2 cellular contexts compared by ENCODE assay signal in the genomic region with DNA sequence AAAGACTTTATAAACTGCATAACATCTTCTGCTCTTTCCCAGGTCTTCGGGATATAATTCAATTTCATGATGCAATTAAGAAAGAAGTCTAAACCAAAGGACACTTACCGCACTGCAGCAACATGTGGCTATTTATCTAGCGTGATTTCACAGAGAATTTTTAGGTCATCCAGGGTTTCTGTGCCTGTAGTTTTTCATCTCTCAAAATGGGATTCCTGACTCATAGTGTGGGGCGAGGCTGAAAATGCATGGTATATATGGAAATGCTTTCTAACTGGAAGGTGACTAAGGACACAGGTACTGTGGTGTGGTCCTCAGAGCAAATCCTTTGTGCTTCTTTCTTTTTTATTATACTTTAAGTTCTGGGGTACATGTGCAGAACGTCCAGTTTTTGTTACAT.
TF ChIP-seq lines count a peak whose summit lies in the region.

No MANE protein-coding gene starts in this region.

TF ChIP-seq in A549, 52 proteins besides CTCF, POLR2A, EP300 and RAD21 (continued from another document):
- TF ChIP-seq, protein P1, sequence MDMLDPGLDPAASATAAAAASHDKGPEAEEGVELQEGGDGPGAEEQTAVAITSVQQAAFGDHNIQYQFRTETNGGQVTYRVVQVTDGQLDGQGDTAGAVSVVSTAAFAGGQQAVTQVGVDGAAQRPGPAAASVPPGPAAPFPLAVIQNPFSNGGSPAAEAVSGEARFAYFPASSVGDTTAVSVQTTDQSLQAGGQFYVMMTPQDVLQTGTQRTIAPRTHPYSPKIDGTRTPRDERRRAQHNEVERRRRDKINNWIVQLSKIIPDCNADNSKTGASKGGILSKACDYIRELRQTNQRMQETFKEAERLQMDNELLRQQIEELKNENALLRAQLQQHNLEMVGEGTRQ (IDR thresholded peaks at IDR 0.05) = no peak
- TF ChIP-seq ZC3H11A (IDR thresholded peaks at IDR 0.05) (no peak), BHLHE40 (IDR thresholded peaks at IDR 0.05; ENCODE audit: low read depth, low read length) (no peak), FOSL2 (IDR thresholded peaks at IDR 0.05) (no peak), FOSL2 (CRISPR knock-in tag; IDR thresholded peaks at IDR 0.05) (no peak), MAX (IDR thresholded peaks at IDR 0.05) (no peak), RNF2 (IDR thresholded peaks at IDR 0.05; ENCODE audit: borderline replicate concordance, low read depth) (no peak), ZNF302 (CRISPR knock-in tag; IDR thresholded peaks at IDR 0.05) (no peak), FOXS1 (CRISPR knock-in tag; IDR thresholded peaks at IDR 0.05) (no peak), NR3C1 (IDR thresholded peaks at IDR 0.05) (no peak)
TF ChIP-seq in A549: peak in this region for 0.

TF ChIP-seq in IMR-90, 13 proteins besides CTCF, POLR2A, EP300 and RAD21 (continued from another document):
- TF ChIP-seq ELK1 (IDR thresholded peaks at IDR 0.05; ENCODE audit: borderline replicate concordance, low read depth, low read length) = no peak
- no peak for TF ChIP-seq SMC3 (IDR thresholded peaks at IDR 0.05; ENCODE audit: low read depth, low read length)
- no peak for TF ChIP-seq BHLHE40 (IDR thresholded peaks at IDR 0.05; ENCODE audit: low read depth, low read length)
- no peak for TF ChIP-seq CHD1 (IDR thresholded peaks at IDR 0.05; ENCODE audit: low read depth, low read length)
- no peak for TF ChIP-seq RCOR1 (IDR thresholded peaks at IDR 0.05; ENCODE audit: insufficient replicate concordance, low read length)
- no peak for TF ChIP-seq MAFK (IDR thresholded peaks at IDR 0.05; ENCODE audit: low read depth, low read length)
